In the genomic region with DNA sequence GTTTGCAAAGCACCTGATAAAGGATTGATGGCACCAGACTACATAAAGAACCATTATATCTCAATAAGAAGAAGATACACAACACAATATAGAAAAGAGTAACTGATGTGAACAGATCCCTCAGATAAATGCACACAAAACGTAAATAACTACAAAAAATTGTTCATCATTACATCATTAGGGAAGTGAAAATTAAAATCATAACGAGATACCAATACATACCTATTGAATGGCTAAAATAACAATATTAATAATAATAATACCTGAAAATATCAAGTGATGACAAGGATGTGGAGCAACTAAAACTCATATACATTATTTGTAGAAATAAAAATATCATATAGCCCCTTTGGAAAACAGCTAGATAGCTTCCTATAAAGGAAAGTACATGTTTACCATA, we compare ENCODE assay signal across 1 cellular context.
TF ChIP-seq lines count a peak whose summit lies in the region.

No MANE protein-coding gene starts in this region.

TF ChIP-seq in GM12878, 131 proteins besides CTCF, POLR2A, EP300 and RAD21 (continued from another document):
- TF ChIP-seq, protein P1, sequence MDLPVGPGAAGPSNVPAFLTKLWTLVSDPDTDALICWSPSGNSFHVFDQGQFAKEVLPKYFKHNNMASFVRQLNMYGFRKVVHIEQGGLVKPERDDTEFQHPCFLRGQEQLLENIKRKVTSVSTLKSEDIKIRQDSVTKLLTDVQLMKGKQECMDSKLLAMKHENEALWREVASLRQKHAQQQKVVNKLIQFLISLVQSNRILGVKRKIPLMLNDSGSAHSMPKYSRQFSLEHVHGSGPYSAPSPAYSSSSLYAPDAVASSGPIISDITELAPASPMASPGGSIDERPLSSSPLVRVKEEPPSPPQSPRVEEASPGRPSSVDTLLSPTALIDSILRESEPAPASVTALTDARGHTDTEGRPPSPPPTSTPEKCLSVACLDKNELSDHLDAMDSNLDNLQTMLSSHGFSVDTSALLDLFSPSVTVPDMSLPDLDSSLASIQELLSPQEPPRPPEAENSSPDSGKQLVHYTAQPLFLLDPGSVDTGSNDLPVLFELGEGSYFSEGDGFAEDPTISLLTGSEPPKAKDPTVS (IDR thresholded peaks at IDR 0.05; ENCODE audit: low read depth, low read length) = no peak
- no peak for TF ChIP-seq ZNF384 (IDR thresholded peaks at IDR 0.05; ENCODE audit: borderline replicate concordance, low read depth, low read length)
- no peak for TF ChIP-seq EGR1 (IDR thresholded peaks at IDR 0.05; ENCODE audit: borderline replicate concordance in 1 of 2, low read depth in 2 of 2, low read length in 2 of 2)
- TF ChIP-seq CBX5 (IDR thresholded peaks at IDR 0.05; ENCODE audit: low read depth) = no peak
- TF ChIP-seq SIN3A (IDR thresholded peaks at IDR 0.05; ENCODE audit: low read depth, low read length) = no peak
- peak; percentile 56; the same call in 1 of the 2 replicates for TF ChIP-seq NFIC (IDR thresholded peaks at IDR 0.05; ENCODE audit: low read depth, low read length)
- no peak for TF ChIP-seq ZNF592 (IDR thresholded peaks at IDR 0.05)
- peak; percentile 84 for TF ChIP-seq ATF7 (IDR thresholded peaks at IDR 0.05; ENCODE audit: low read depth)
- no peak for TF ChIP-seq SUZ12 (IDR thresholded peaks at IDR 0.05; ENCODE audit: unreplicated experiment)
TF ChIP-seq in GM12878: peak in this region for 5.
